ENCODE assay signal across 12 cellular contexts in the genomic region with DNA sequence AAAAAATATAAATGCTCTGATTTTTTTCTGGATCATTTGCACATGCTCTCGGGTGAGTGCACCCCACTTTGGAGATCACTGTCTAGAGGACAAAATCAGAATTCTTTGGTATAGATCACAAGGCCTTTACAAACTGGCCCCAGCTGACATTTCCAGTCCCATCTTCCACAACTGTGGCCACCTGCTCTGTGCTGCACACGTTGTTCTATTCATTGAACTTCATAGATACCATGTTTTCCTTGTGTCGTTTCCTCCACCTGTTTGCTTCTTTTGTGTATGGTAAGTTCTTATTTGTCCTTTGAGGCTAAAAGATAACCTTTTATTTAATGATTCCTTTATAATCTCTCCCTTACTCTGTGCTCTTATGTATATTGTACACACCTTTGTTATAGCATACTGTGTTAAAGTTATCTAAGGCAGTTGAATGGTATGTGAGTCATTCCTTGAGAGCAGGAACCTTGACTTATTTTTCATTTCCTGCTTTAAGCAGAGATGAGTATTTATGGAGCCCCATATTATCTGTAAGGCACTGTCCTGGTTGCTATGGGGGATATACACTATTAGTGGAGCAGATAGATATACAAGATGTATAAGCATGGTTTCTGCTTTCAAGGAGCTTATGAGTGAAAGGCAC. TPM values are rescaled to one million over a fixed set of nuclear protein-coding genes. Genes with fewer than 3 reads are reported as not detected.
DNase-seq lines count a peak whose midpoint lies in the region; ATAC-seq and TF ChIP-seq lines count a peak whose summit lies in the region.
"Had no signal": no experiment of that assay in that cellular context is flagged by ENCODE, and none has a peak within 500 bp of the region (broad histone marks: within the 10 kb centered on the region; RNA-seq: fewer than 3 reads in every experiment).

No MANE protein-coding gene starts in this region.

- H3K4me3 Mint-ChIP-seq in activated T-helper 1 cell treated with anti-CD3 and anti-CD28 coated beads, Interleukin-12 subunit alpha, Interleukin-12 subunit beta, Interleukin-2, Interleukin-4 antibody, amounts not matched to agents 30 ng/mL and 10 ng/mL and 1 ng/mL, durations not matched to agents 14 hours and 24 hours and 36 hours, result no peak overlapping the region
- H3K4me3 Mint-ChIP-seq: activated naive CD8-positive, alpha-beta T cell; neural progenitor cell had no signal

- no peak overlapping the region for H3K4me2 ChIP-seq in mammary epithelial cell (ENCODE audit: insufficient read depth, low read depth, low read length)
- H3K4me2 ChIP-seq: neural progenitor cell had no signal

- H3K36me3 ChIP-seq in mammary epithelial cell (ENCODE audit: insufficient read depth, low read length) (no peaks in the 10 kb centered on the region), breast epithelium (no peaks in the 10 kb centered on the region), psoas muscle (ENCODE audit: insufficient read depth in 1 of 2, low read depth in 1 of 2) (no peaks in the 10 kb centered on the region)
- H3K36me3 ChIP-seq: BE2C, neural progenitor cell had no signal

- H3K9me3 ChIP-seq in mammary epithelial cell (replicated peaks; ENCODE audit: insufficient read depth, low read length) (no peaks in the 10 kb centered on the region), breast epithelium (no peaks in the 10 kb centered on the region), psoas muscle (no peaks in the 10 kb centered on the region)
- H3K9me3 ChIP-seq: BE2C had no signal

- H3K27me3 ChIP-seq in mammary epithelial cell (ENCODE audit: insufficient read depth, low read length) (no peaks in the 10 kb centered on the region), breast epithelium (no peaks in the 10 kb centered on the region), psoas muscle (ENCODE audit: insufficient read depth in 3 of 3, low read length in 2 of 3) (no peaks in the 10 kb centered on the region)

- dilution Hi-C loops in mammary epithelial cell (cut with HindIII; ENCODE audit: low sequenced_read_pairs), result no loop called here

- H3K4me1 ChIP-seq in mammary epithelial cell (ENCODE audit: insufficient read depth, low read length) (peaks cover 7% of the 10 kb centered on the region), breast epithelium (no peaks in the 10 kb centered on the region), psoas muscle (peaks cover 5% of the 10 kb centered on the region)
- H3K4me1 ChIP-seq: BE2C, neural progenitor cell had no signal

- intact Hi-C loops in mammary epithelial cell (cut with micrococcal nuclease) (no loop called here), breast epithelium (cut with DNase I; ENCODE audit: low total_unique reads) (no loop called here), psoas muscle (cut with DNase I) (no loop called here)
- intact Hi-C loops in activated T-helper 1 cell treated with anti-CD3 and anti-CD28 coated beads, Interleukin-12 subunit alpha, Interleukin-12 subunit beta, Interleukin-2, Interleukin-4 antibody, amounts not matched to agents 30 ng/mL and 10 ng/mL and 1 ng/mL, durations not matched to agents 14 hours and 24 hours and 36 hours (cut with micrococcal nuclease), result no loop called here

- WGBS in mammary epithelial cell (ENCODE audit: low coverage, missing lambda C conversion rate), result 97% methylated on average over 3 of the region's 3 CpGs
- 42 to 46% (median 43%) methylated on average over 3 of the region's 3 CpGs for WGBS in psoas muscle, 3 donors

- TF ChIP-seq POLR2A in breast epithelium (IDR thresholded peaks at IDR 0.05), result no peak

- ATAC-seq in HG03066 (IDR thresholded peaks at IDR 0.05; ENCODE audit: low read depth, unreplicated experiment) (peak; percentile 67), psoas muscle (no peak)

- peaks cover 13% of the 10 kb centered on the region for H3K27me3 Mint-ChIP-seq in activated T-helper 1 cell treated with anti-CD3 and anti-CD28 coated beads, Interleukin-12 subunit alpha, Interleukin-12 subunit beta, Interleukin-2, Interleukin-4 antibody, amounts not matched to agents 30 ng/mL and 10 ng/mL and 1 ng/mL, durations not matched to agents 14 hours and 24 hours and 36 hours (ENCODE audit: insufficient read depth)

- CTCF ChIA-PET in mammary epithelial cell (lab: Charles Lee; ENCODE audit: low non-redundant PET), result no interaction called here

- peaks cover 23% of the 10 kb centered on the region for H3K4me1 Mint-ChIP-seq in activated T-helper 1 cell treated with anti-CD3 and anti-CD28 coated beads, Interleukin-12 subunit alpha, Interleukin-12 subunit beta, Interleukin-2, Interleukin-4 antibody, amounts not matched to agents 30 ng/mL and 10 ng/mL and 1 ng/mL, durations not matched to agents 14 hours and 24 hours and 36 hours (ENCODE audit: low read depth)
- H3K4me1 Mint-ChIP-seq: neural progenitor cell had no signal

- H4K20me1 ChIP-seq in mammary epithelial cell (ENCODE audit: insufficient read depth, low read length), result no peaks in the 10 kb centered on the region

- TF ChIP-seq CTCF in mammary epithelial cell (conservative IDR thresholded peaks at IDR 0.05 in 1 of 2, IDR thresholded peaks at IDR 0.05 in 1 of 2; ENCODE audit: extremely low read depth in 1 of 2, insufficient read depth in 1 of 2, low read depth in 1 of 2, low read length in 2 of 2) (no peak), breast epithelium (IDR thresholded peaks at IDR 0.05) (no peak), psoas muscle (IDR thresholded peaks at IDR 0.05) (no peak)

- no peaks in the 10 kb centered on the region for H3K36me3 Mint-ChIP-seq in activated T-helper 1 cell treated with anti-CD3 and anti-CD28 coated beads, Interleukin-12 subunit alpha, Interleukin-12 subunit beta, Interleukin-2, Interleukin-4 antibody, amounts not matched to agents 30 ng/mL and 10 ng/mL and 1 ng/mL, durations not matched to agents 14 hours and 24 hours and 36 hours (ENCODE audit: low read depth)
- H3K36me3 Mint-ChIP-seq: activated naive CD8-positive, alpha-beta T cell; neural progenitor cell had no signal

- DNase-seq in mammary epithelial cell (peak; percentile 50), breast epithelium (ENCODE audit: low spot score in 2 of 2) (no peak), psoas muscle (no peak), NCI-H82 treated with DMSO at 0.1 percent for 48 hours (lab: John Stamatoyannopoulos, UW; ENCODE audit: unreplicated experiment) (no peak), caudate nucleus (lab: John Stamatoyannopoulos, UW) (no peak)
- DNase-seq in activated T-helper 1 cell treated with anti-CD3 and anti-CD28 coated beads, Interleukin-12 subunit alpha, Interleukin-12 subunit beta, Interleukin-2, Interleukin-4 antibody, amounts not matched to agents 30 ng/mL and 10 ng/mL and 1 ng/mL, durations not matched to agents 14 hours and 24 hours and 36 hours (ENCODE audit: low spot score), result no peak
- DNase-seq in effector CD4-positive, alpha-beta T cell, result no peak
- DNase-seq: BE2C, NCI-H1048 had no signal

- peak overlapping the region; percentile 19 for H3K27ac Mint-ChIP-seq in activated T-helper 1 cell treated with anti-CD3 and anti-CD28 coated beads, Interleukin-12 subunit alpha, Interleukin-12 subunit beta, Interleukin-2, Interleukin-4 antibody, amounts not matched to agents 30 ng/mL and 10 ng/mL and 1 ng/mL, durations not matched to agents 14 hours and 24 hours and 36 hours
- H3K27ac Mint-ChIP-seq: activated naive CD8-positive, alpha-beta T cell; neural progenitor cell had no signal

- no peak overlapping the region for H2AFZ ChIP-seq in mammary epithelial cell (ENCODE audit: low read depth, low read length)
- H2AFZ ChIP-seq: neural progenitor cell had no signal

- H3K4me3 ChIP-seq in mammary epithelial cell (replicated peaks in 1 of 3; ENCODE audit: insufficient read depth in 1 of 3, low read depth in 2 of 3, low read length in 3 of 3), result no peak overlapping the region
- H3K4me3 ChIP-seq in breast epithelium, result no peak overlapping the region
- H3K4me3 ChIP-seq in psoas muscle, result no peak overlapping the region
- H3K4me3 ChIP-seq: neural progenitor cell had no signal

- H3K9me3 Mint-ChIP-seq in activated T-helper 1 cell treated with anti-CD3 and anti-CD28 coated beads, Interleukin-12 subunit alpha, Interleukin-12 subunit beta, Interleukin-2, Interleukin-4 antibody, amounts not matched to agents 30 ng/mL and 10 ng/mL and 1 ng/mL, durations not matched to agents 14 hours and 24 hours and 36 hours, result no peaks in the 10 kb centered on the region
- H3K9me3 Mint-ChIP-seq: neural progenitor cell had no signal

- BruUV-seq in mammary epithelial cell (replicated peaks; lab: Mats Ljungman, UMichigan), result no TSS peak

- no peak overlapping the region for H3K27ac ChIP-seq in mammary epithelial cell (ENCODE audit: insufficient read depth, low read depth, low read length)
- H3K27ac ChIP-seq in breast epithelium, result no peak overlapping the region
- H3K27ac ChIP-seq in psoas muscle, result no peak overlapping the region
- H3K27ac ChIP-seq in caudate nucleus (ENCODE audit: low read depth, low read length), result no peak overlapping the region
- H3K27ac ChIP-seq: neural progenitor cell had no signal

- no peaks in the 10 kb centered on the region for H3K79me2 ChIP-seq in mammary epithelial cell (ENCODE audit: insufficient read depth, low read length)

- in situ Hi-C loops in mammary epithelial cell (cut with MboI; ENCODE audit: low sequenced_read_pairs in 2 of 2), result no loop called here

- H3K9ac ChIP-seq in mammary epithelial cell (ENCODE audit: insufficient read depth, low read length), result no peak overlapping the region
- H3K9ac ChIP-seq: neural progenitor cell had no signal

RNA-seq across cellular contexts. Expression of a gene that starts 12.0 kb away (rescaled TPM):
- 10 to 100 TPM in 1 of 2 donors, 1 to 10 TPM in 1; 6.5 to 26.0 TPM for total RNA-seq in mammary epithelial cell
- 6.2 TPM for polyA plus RNA-seq in mammary epithelial cell
- polyA minus RNA-seq in mammary epithelial cell, result 19.4 TPM
- total RNA-seq in breast epithelium, result 10 to 100 TPM; 28.8 to 35.1 (median 35.0) TPM
- 4.5 and 5.1 TPM in 2 replicates for total RNA-seq in activated T-helper 1 cell treated with anti-CD3 and anti-CD28 coated beads, Interleukin-12 subunit alpha, Interleukin-12 subunit beta, Interleukin-2, Interleukin-4 antibody, amounts not matched to agents 30 ng/mL and 10 ng/mL and 1 ng/mL, durations not matched to agents 14 hours and 24 hours and 36 hours
- 1 to 10 TPM; 3.3 to 4.7 (median 3.9) TPM for total RNA-seq in psoas muscle
- polyA plus RNA-seq in psoas muscle, result 1 to 10 TPM; 3.1 to 7.2 (median 5.2) TPM

RNA-seq across cellular contexts. Expression of a gene that starts 30.2 kb away (rescaled TPM):
- total RNA-seq in mammary epithelial cell, result 100 to 1,000 TPM in 1 of 2 donors, 10 to 100 TPM in 1; 82.6 to 273 TPM
- polyA plus RNA-seq in mammary epithelial cell, result 77.5 TPM
- polyA minus RNA-seq in mammary epithelial cell, result 96.5 TPM
- total RNA-seq in breast epithelium, result 10 to 100 TPM; 10.2 to 16.8 (median 13.3) TPM
- total RNA-seq in activated T-helper 1 cell treated with anti-CD3 and anti-CD28 coated beads, Interleukin-12 subunit alpha, Interleukin-12 subunit beta, Interleukin-2, Interleukin-4 antibody, amounts not matched to agents 30 ng/mL and 10 ng/mL and 1 ng/mL, durations not matched to agents 14 hours and 24 hours and 36 hours, result 27.1 and 29.3 TPM in 2 replicates
- 1 to 10 TPM; 1.6 to 3.9 (median 2.3) TPM for total RNA-seq in psoas muscle
- 1 to 10 TPM in 1 of 3 donors, under 1 TPM in 2; 0.31 to 3.0 (median 0.51) TPM for polyA plus RNA-seq in psoas muscle
